ENCODE assay signal across 1 cellular context in the genomic region with DNA sequence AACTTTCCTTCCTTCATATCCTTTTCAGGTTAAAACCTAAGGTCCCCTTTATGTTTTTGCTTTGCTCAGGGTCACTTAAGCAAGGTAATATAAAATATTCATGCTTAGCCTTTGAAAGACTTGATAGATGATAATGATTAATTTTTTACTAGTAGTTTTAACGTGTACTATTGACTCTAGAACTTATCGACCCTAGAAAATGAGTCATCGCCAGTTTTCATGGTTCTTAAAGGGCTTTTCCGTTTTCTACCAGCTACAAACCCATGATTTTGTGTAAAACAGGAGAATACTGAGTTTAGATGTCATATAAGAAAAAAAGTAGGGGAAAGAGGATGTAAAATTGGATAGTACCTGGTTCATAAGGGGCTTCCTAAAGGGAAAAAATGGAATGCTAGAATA.
TF ChIP-seq lines count a peak whose summit lies in the region.

No MANE protein-coding gene starts in this region.

TF ChIP-seq in GM23338, 12 proteins besides CTCF, POLR2A, EP300 and RAD21 (continued from another document):
- TF ChIP-seq, protein P1, sequence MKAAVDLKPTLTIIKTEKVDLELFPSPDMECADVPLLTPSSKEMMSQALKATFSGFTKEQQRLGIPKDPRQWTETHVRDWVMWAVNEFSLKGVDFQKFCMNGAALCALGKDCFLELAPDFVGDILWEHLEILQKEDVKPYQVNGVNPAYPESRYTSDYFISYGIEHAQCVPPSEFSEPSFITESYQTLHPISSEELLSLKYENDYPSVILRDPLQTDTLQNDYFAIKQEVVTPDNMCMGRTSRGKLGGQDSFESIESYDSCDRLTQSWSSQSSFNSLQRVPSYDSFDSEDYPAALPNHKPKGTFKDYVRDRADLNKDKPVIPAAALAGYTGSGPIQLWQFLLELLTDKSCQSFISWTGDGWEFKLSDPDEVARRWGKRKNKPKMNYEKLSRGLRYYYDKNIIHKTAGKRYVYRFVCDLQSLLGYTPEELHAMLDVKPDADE (IDR thresholded peaks at IDR 0.05) = no peak
- TF ChIP-seq STAT1 (IDR thresholded peaks at IDR 0.05; ENCODE audit: unreplicated experiment) (no peak), CREB1 (CRISPR knock-in tag; IDR thresholded peaks at IDR 0.05; ENCODE audit: low read depth) (no peak)
- TF ChIP-seq, protein P2, sequence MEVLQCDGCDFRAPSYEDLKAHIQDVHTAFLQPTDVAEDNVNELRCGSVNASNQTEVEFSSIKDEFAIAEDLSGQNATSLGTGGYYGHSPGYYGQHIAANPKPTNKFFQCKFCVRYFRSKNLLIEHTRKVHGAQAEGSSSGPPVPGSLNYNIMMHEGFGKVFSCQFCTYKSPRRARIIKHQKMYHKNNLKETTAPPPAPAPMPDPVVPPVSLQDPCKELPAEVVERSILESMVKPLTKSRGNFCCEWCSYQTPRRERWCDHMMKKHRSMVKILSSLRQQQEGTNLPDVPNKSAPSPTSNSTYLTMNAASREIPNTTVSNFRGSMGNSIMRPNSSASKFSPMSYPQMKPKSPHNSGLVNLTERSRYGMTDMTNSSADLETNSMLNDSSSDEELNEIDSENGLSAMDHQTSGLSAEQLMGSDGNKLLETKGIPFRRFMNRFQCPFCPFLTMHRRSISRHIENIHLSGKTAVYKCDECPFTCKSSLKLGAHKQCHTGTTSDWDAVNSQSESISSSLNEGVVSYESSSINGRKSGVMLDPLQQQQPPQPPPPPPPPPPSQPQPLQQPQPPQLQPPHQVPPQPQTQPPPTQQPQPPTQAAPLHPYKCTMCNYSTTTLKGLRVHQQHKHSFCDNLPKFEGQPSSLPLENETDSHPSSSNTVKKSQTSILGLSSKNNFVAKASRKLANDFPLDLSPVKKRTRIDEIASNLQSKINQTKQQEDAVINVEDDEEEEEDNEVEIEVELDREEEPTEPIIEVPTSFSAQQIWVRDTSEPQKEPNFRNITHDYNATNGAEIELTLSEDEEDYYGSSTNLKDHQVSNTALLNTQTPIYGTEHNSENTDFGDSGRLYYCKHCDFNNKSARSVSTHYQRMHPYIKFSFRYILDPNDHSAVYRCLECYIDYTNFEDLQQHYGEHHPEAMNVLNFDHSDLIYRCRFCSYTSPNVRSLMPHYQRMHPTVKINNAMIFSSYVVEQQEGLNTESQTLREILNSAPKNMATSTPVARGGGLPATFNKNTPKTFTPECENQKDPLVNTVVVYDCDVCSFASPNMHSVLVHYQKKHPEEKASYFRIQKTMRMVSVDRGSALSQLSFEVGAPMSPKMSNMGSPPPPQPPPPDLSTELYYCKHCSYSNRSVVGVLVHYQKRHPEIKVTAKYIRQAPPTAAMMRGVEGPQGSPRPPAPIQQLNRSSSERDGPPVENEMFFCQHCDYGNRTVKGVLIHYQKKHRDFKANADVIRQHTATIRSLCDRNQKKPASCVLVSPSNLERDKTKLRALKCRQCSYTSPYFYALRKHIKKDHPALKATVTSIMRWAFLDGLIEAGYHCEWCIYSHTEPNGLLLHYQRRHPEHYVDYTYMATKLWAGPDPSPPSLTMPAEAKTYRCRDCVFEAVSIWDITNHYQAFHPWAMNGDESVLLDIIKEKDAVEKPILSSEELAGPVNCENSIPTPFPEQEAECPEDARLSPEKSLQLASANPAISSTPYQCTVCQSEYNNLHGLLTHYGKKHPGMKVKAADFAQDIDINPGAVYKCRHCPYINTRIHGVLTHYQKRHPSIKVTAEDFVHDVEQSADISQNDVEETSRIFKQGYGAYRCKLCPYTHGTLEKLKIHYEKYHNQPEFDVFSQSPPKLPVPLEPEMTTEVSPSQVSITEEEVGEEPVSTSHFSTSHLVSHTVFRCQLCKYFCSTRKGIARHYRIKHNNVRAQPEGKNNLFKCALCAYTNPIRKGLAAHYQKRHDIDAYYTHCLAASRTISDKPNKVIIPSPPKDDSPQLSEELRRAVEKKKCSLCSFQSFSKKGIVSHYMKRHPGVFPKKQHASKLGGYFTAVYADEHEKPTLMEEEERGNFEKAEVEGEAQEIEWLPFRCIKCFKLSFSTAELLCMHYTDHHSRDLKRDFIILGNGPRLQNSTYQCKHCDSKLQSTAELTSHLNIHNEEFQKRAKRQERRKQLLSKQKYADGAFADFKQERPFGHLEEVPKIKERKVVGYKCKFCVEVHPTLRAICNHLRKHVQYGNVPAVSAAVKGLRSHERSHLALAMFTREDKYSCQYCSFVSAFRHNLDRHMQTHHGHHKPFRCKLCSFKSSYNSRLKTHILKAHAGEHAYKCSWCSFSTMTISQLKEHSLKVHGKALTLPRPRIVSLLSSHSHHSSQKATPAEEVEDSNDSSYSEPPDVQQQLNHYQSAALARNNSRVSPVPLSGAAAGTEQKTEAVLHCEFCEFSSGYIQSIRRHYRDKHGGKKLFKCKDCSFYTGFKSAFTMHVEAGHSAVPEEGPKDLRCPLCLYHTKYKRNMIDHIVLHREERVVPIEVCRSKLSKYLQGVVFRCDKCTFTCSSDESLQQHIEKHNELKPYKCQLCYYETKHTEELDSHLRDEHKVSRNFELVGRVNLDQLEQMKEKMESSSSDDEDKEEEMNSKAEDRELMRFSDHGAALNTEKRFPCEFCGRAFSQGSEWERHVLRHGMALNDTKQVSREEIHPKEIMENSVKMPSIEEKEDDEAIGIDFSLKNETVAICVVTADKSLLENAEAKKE (CRISPR knock-in tag; IDR thresholded peaks at IDR 0.05) = no peak
- TF ChIP-seq, protein P3, sequence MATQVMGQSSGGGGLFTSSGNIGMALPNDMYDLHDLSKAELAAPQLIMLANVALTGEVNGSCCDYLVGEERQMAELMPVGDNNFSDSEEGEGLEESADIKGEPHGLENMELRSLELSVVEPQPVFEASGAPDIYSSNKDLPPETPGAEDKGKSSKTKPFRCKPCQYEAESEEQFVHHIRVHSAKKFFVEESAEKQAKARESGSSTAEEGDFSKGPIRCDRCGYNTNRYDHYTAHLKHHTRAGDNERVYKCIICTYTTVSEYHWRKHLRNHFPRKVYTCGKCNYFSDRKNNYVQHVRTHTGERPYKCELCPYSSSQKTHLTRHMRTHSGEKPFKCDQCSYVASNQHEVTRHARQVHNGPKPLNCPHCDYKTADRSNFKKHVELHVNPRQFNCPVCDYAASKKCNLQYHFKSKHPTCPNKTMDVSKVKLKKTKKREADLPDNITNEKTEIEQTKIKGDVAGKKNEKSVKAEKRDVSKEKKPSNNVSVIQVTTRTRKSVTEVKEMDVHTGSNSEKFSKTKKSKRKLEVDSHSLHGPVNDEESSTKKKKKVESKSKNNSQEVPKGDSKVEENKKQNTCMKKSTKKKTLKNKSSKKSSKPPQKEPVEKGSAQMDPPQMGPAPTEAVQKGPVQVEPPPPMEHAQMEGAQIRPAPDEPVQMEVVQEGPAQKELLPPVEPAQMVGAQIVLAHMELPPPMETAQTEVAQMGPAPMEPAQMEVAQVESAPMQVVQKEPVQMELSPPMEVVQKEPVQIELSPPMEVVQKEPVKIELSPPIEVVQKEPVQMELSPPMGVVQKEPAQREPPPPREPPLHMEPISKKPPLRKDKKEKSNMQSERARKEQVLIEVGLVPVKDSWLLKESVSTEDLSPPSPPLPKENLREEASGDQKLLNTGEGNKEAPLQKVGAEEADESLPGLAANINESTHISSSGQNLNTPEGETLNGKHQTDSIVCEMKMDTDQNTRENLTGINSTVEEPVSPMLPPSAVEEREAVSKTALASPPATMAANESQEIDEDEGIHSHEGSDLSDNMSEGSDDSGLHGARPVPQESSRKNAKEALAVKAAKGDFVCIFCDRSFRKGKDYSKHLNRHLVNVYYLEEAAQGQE (IDR thresholded peaks at IDR 0.05; ENCODE audit: unreplicated experiment) = no peak
